9 cellular contexts compared by ENCODE assay signal in the genomic region with DNA sequence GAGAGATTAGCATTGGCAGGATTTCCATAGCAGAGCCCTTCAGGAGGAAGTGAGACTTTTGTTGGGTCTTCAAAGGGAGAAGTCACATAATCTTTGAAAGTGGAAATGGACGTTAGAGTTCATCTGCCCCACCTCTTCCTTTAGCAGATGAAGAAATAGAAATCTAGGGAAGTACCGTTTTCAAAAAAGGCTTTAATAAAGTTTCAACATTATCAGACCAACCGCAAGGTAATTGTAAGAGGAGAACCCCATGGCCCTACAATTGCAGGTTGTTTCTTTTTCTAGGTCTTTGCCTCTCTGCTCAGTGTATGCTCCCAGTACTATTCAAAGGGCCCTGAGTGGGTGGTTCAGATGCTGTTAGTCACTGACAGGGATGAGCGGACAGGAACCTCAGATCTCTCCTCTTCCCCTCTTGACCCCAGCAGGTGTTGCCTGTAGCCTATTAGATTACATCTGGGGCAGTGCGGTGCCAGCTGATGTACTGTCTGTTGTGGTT. TPM values are rescaled to one million over a fixed set of nuclear protein-coding genes. Genes with fewer than 3 reads are reported as not detected.
DNase-seq lines count a peak whose midpoint lies in the region; ATAC-seq and TF ChIP-seq lines count a peak whose summit lies in the region.
"Had no signal": no experiment of that assay in that cellular context is flagged by ENCODE, and none has a peak within 500 bp of the region (broad histone marks: within the 10 kb centered on the region; RNA-seq: fewer than 3 reads in every experiment).

No MANE protein-coding gene starts in this region.

- CTCF ChIA-PET in CD8-positive, alpha-beta T cell (lab: Charles Lee), result no interaction called here

- intact Hi-C loops in CD8-positive, alpha-beta T cell (cut with DNase I, micrococcal nuclease), result no loop called here

- POLR2A ChIA-PET in CD8-positive, alpha-beta T cell (lab: Charles Lee), result no interaction called here

- ATAC-seq in GM19023 (IDR thresholded peaks at IDR 0.05; ENCODE audit: unreplicated experiment) (peak; percentile 94), HG02678 (IDR thresholded peaks at IDR 0.05; ENCODE audit: unreplicated experiment) (peak; percentile 92), naive B cell (ENCODE audit: low read depth in 2 of 2) (peak; percentile 94 to 95)
- ATAC-seq in CD8-positive, alpha-beta T cell, result no peak

- H3K27ac Mint-ChIP-seq in naive B cell, result peak overlapping the region; percentile 85 to 96 (median 94)
- no peak overlapping the region for H3K27ac Mint-ChIP-seq in CD8-positive, alpha-beta T cell
- H3K27ac Mint-ChIP-seq: activated naive CD8-positive, alpha-beta T cell had no signal

- no peak overlapping the region for H3K27ac ChIP-seq in CD8-positive, alpha-beta T cell (ENCODE audit: low read depth, low read length)

- H3K4me1 ChIP-seq in CD8-positive, alpha-beta T cell (ENCODE audit: insufficient read depth, low read length), result no peaks in the 10 kb centered on the region

- no peaks in the 10 kb centered on the region for H3K27me3 Mint-ChIP-seq in naive B cell
- H3K27me3 Mint-ChIP-seq in CD8-positive, alpha-beta T cell (ENCODE audit: low read depth), result no peaks in the 10 kb centered on the region
- H3K27me3 Mint-ChIP-seq: activated naive CD8-positive, alpha-beta T cell had no signal

- no peak overlapping the region for H3K4me3 ChIP-seq in CD8-positive, alpha-beta T cell (ENCODE audit: low read depth, low read length)

- H3K4me3 Mint-ChIP-seq in naive B cell, result peak overlapping the region; percentile 59 to 87 (median 82)
- H3K4me3 Mint-ChIP-seq in CD8-positive, alpha-beta T cell, result no peak overlapping the region
- H3K4me3 Mint-ChIP-seq: activated naive CD8-positive, alpha-beta T cell had no signal

- no peak for TF ChIP-seq CTCF in CD8-positive, alpha-beta T cell (IDR thresholded peaks at IDR 0.05)

- no peaks in the 10 kb centered on the region for H3K9me3 ChIP-seq in CD8-positive, alpha-beta T cell (ENCODE audit: low read length)

- peaks cover 11 to 17% of the 10 kb centered on the region in 2 donors for H3K36me3 Mint-ChIP-seq in naive B cell
- no peaks in the 10 kb centered on the region for H3K36me3 Mint-ChIP-seq in CD8-positive, alpha-beta T cell

- no peaks in the 10 kb centered on the region for H3K27me3 ChIP-seq in CD8-positive, alpha-beta T cell (ENCODE audit: insufficient read depth, low read length)

- peaks cover 5 to 35% (median 25%) of the 10 kb centered on the region in 7 donors for H3K9me3 Mint-ChIP-seq in naive B cell
- H3K9me3 Mint-ChIP-seq in CD8-positive, alpha-beta T cell, result peaks cover 5% of the 10 kb centered on the region

- peaks cover 7 to 31% (median 9%) of the 10 kb centered on the region in 3 donors for H3K4me1 Mint-ChIP-seq in naive B cell
- H3K4me1 Mint-ChIP-seq in CD8-positive, alpha-beta T cell (ENCODE audit: low read depth), result no peaks in the 10 kb centered on the region

- H3K36me3 ChIP-seq in CD8-positive, alpha-beta T cell (ENCODE audit: insufficient read depth, low read length), result no peaks in the 10 kb centered on the region

- peak; percentile 94 for DNase-seq in MV-4-11 (lab: John Stamatoyannopoulos, UW)
- DNase-seq in naive B cell, result peak; percentile 73
- DNase-seq in DMS 273 (lab: John Stamatoyannopoulos, UW; ENCODE audit: unreplicated experiment), result no peak
- DNase-seq in CD8-positive, alpha-beta T cell, result no peak
- no peak for DNase-seq in NCI-H226
- no peak for DNase-seq in iPS-NIHi7 (ENCODE audit: extremely low spot score)

RNA-seq across cellular contexts. Expression of a gene that starts 48.6 kb away (rescaled TPM):
- 100 to 1,000 TPM in 2 of 6 donors, 10 to 100 TPM in 4; 78.8 to 122 (median 96.5) TPM for polyA plus RNA-seq in naive B cell (ENCODE audit: low read depth in 6 of 6)
- 10 to 100 TPM; 10.9 to 14.1 TPM for total RNA-seq in CD8-positive, alpha-beta T cell

Comparison
In these comparisons a context has a peak if more than half of its experiments do, and no peak if none do; other contexts are left out.
1. DNase-seq: peak in MV-4-11 (single experiment) and naive B cell (single experiment); none in DMS 273 (single experiment), CD8-positive, alpha-beta T cell (0 of 7), NCI-H226 (single experiment) and iPS-NIHi7 (single experiment).